ENCODE assay signal across 17 cellular contexts in the genomic region with DNA sequence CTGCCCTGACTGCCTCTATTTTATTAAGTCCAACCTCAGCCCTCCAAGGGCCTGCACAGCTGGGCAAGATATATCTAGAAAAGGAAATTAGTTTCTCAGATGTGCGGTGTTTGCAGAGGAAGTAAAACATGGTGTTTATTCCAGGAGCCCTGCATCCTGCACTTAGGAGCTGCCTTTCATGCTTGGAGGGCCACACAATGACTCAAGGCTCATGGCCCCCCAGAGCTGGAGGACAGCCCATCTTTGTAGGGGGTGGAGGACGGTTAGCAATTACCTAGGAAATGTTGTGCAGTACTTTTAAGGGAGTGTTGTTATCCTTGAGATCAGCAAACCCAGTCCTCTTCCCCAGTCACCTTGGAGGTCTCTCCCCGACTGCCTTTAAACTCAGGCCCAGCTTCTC.
"Had no signal": no experiment of that assay in that cellular context is flagged by ENCODE, and none has a peak within 500 bp of the region (broad histone marks: within the 10 kb centered on the region; RNA-seq: fewer than 3 reads in every experiment).

No MANE protein-coding gene starts in this region.

- H3K36me3 ChIP-seq: ascending aorta, neural progenitor cell, pancreas, thoracic aorta, WERI-Rb-1 had no signal

- DNase-seq: activated CD4-positive, alpha-beta memory T cell treated with anti-CD3 and anti-CD28 coated beads for 36 hours; activated CD8-positive, alpha-beta memory T cell treated with anti-CD3 and anti-CD28 coated beads, Interleukin-2, amount 10 ng/mL, durations not matched to agents 7 days and 5 days; activated naive CD4-positive, alpha-beta T cell treated with anti-CD3 and anti-CD28 coated beads for 36 hours; activated naive CD8-positive, alpha-beta T cell treated with anti-CD3 and anti-CD28 coated beads, Interleukin-2, amount 50 U/mL, for 24 hours; activated T-cell treated with anti-CD3 and anti-CD28 coated beads, Interleukin-2, amount 50 U/mL, for 1 hour; dorsolateral prefrontal cortex; hypothalamus; left cardiac atrium; pancreas; stimulated activated CD4-positive, alpha-beta T cell treated with anti-CD3 and anti-CD28 coated beads, Interleukin-12 subunit alpha, Interleukin-12 subunit beta, amount 100 ng/mL, for 4 hours; stimulated activated CD4-positive, alpha-beta T cell treated with anti-CD3 and anti-CD28 coated beads, Interleukin-2, amount 100 ng/mL, for 24 hours; WERI-Rb-1 had no signal

- H3K9me3 Mint-ChIP-seq: activated CD4-positive, alpha-beta memory T cell treated with anti-CD3 and anti-CD28 coated beads for 36 hours; activated naive CD4-positive, alpha-beta T cell treated with anti-CD3 and anti-CD28 coated beads for 36 hours; activated naive CD8-positive, alpha-beta T cell treated with anti-CD3 and anti-CD28 coated beads, Interleukin-2, amount 50 U/mL, for 24 hours; activated T-helper 2 cell treated with anti-CD3 and anti-CD28 coated beads, Interferon-gamma antibody, Interleukin-2, Interleukin-4, amounts not matched to agents 10 μg/mL and 5 μg/mL and 100 μg/mL, durations not matched to agents 14 hours and 24 hours and 36 hours had no signal

- H3K4me1 ChIP-seq: ascending aorta, neural progenitor cell, pancreas had no signal

- H3K36me3 Mint-ChIP-seq: activated CD4-positive, alpha-beta memory T cell treated with anti-CD3 and anti-CD28 coated beads for 36 hours; activated CD8-positive, alpha-beta memory T cell treated with anti-CD3 and anti-CD28 coated beads, Interleukin-2, amount 10 ng/mL, durations not matched to agents 7 days and 5 days; neural progenitor cell had no signal

- ATAC-seq: activated CD8-positive, alpha-beta memory T cell treated with anti-CD3 and anti-CD28 coated beads, Interleukin-2, amount 10 ng/mL, durations not matched to agents 7 days and 5 days; activated naive CD8-positive, alpha-beta T cell treated with anti-CD3 and anti-CD28 coated beads, Interleukin-2, amount 50 U/mL, for 24 hours; esophagus mucosa; pancreas had no signal

- H3K27ac ChIP-seq: ascending aorta, dorsolateral prefrontal cortex, neural progenitor cell, pancreas, thoracic aorta, WERI-Rb-1 had no signal

- H3K9me3 ChIP-seq: ascending aorta, pancreas, thoracic aorta had no signal

- H3K4me1 Mint-ChIP-seq: activated CD8-positive, alpha-beta memory T cell treated with anti-CD3 and anti-CD28 coated beads, Interleukin-2, amount 10 ng/mL, durations not matched to agents 7 days and 5 days; activated naive CD8-positive, alpha-beta T cell treated with anti-CD3 and anti-CD28 coated beads, Interleukin-2, amount 50 U/mL, for 24 hours; neural progenitor cell had no signal

- H3K9ac ChIP-seq: neural progenitor cell had no signal

- H3K4me3 Mint-ChIP-seq: activated CD4-positive, alpha-beta memory T cell treated with anti-CD3 and anti-CD28 coated beads for 36 hours; activated CD8-positive, alpha-beta memory T cell treated with anti-CD3 and anti-CD28 coated beads, Interleukin-2, amount 10 ng/mL, durations not matched to agents 7 days and 5 days; activated naive CD4-positive, alpha-beta T cell treated with anti-CD3 and anti-CD28 coated beads for 36 hours; activated naive CD8-positive, alpha-beta T cell treated with anti-CD3 and anti-CD28 coated beads, Interleukin-2, amount 50 U/mL, for 24 hours; neural progenitor cell had no signal

- H3K4me2 ChIP-seq: neural progenitor cell had no signal

- H3K4me3 ChIP-seq: ascending aorta, dorsolateral prefrontal cortex, neural progenitor cell, pancreas, thoracic aorta had no signal

- H3K27ac Mint-ChIP-seq: activated CD4-positive, alpha-beta memory T cell treated with anti-CD3 and anti-CD28 coated beads for 36 hours; activated CD8-positive, alpha-beta memory T cell treated with anti-CD3 and anti-CD28 coated beads, Interleukin-2, amount 10 ng/mL, durations not matched to agents 7 days and 5 days; activated naive CD4-positive, alpha-beta T cell treated with anti-CD3 and anti-CD28 coated beads for 36 hours; activated naive CD8-positive, alpha-beta T cell treated with anti-CD3 and anti-CD28 coated beads, Interleukin-2, amount 50 U/mL, for 24 hours; activated T-helper 2 cell treated with anti-CD3 and anti-CD28 coated beads, Interferon-gamma antibody, Interleukin-2, Interleukin-4, amounts not matched to agents 10 μg/mL and 5 μg/mL and 100 μg/mL, durations not matched to agents 14 hours and 24 hours and 36 hours; neural progenitor cell had no signal

- H3K27me3 ChIP-seq: ascending aorta, dorsolateral prefrontal cortex, neural progenitor cell, pancreas had no signal

- H2AFZ ChIP-seq: neural progenitor cell had no signal
